In the genomic region with DNA sequence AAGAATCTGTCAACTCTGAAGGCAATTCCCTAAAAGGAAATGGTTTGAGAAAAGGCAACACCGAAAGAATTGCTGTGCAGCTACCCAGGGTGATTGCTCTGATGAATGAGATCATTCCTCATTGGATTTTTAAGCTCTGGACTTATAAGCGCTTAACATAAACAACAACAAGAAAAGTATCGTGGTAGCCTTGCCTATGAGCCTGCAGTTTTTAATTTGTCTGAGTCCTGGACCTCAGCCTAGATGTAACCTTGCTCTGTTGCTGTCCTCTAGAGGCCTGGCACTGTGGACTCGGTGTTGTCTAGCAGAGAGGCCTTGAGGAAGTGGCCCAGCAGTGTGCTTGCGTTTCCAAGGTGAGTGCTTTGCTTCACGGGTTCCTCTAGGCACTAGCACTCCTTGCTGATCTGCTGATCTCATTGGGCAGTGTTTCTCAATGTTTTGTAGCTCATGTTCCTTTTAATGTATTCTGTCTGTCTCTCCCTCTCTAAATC, we compare ENCODE assay signal across 14 cellular contexts. TPM values are rescaled to one million over a fixed set of nuclear protein-coding genes. Genes with fewer than 3 reads are reported as not detected.
DNase-seq lines count a peak whose midpoint lies in the region; ATAC-seq, FAIRE-seq and TF ChIP-seq lines count a peak whose summit lies in the region.
"Had no signal": no experiment of that assay in that cellular context is flagged by ENCODE, and none has a peak within 500 bp of the region (broad histone marks: within the 10 kb centered on the region; RNA-seq: fewer than 3 reads in every experiment).

No MANE protein-coding gene starts in this region.

- no peak for ATAC-seq in RWPE2 (ENCODE audit: low read depth)
- peak in 3 of 4 donors; percentile 54 to 79 (median 58) for ATAC-seq in pancreas
- ATAC-seq in GM21786 (IDR thresholded peaks at IDR 0.05; ENCODE audit: unreplicated experiment) = no peak
- ATAC-seq in HG03039 (IDR thresholded peaks at IDR 0.05; ENCODE audit: unreplicated experiment) = no peak

- FAIRE-seq in pancreas (lab: Jason Lieb, UNC) = no peak

- H3K4me3 ChIP-seq in RWPE2 (ENCODE audit: severe bottlenecking) (no peak overlapping the region), pancreas (no peak overlapping the region)

- intact Hi-C loops in pancreas (cut with DNase I) = no loop called here

- WGBS in pancreas, 2 donors = 45 to 46% methylated on average over 6 of the region's 6 CpGs

- H3K27ac ChIP-seq in RWPE2 (ENCODE audit: poor library complexity, severe bottlenecking) (no peak overlapping the region), pancreas (no peak overlapping the region)

- DNase-seq in GM03348 (ENCODE audit: low spot score) (peak; percentile 20), RWPE2 (ENCODE audit: low spot score) (no peak), fibroblast of gingiva (ENCODE audit: low read depth) (peak; percentile 52), pancreas (no peak), NCI-H446 treated with DMSO at 0.1 percent for 48 hours (lab: John Stamatoyannopoulos, UW) (no peak), NOMO-1 (lab: John Stamatoyannopoulos, UW; ENCODE audit: unreplicated experiment in 2 of 2) (no peak)
- DNase-seq: activated CD4-positive, alpha-beta T cell treated with anti-CD3 and anti-CD28 coated beads, Interleukin-2, amount 10 ng/mL, durations not matched to agents 7 days and 5 days; activated naive CD4-positive, alpha-beta T cell treated with anti-CD3 and anti-CD28 coated beads for 36 hours; DMS79 treated with DMSO at 0.1 percent for 48 hours; immature natural killer cell; NCI-H1694; SHP77 treated with DMSO at 0.1 percent for 48 hours had no signal

- TF ChIP-seq CTCF in RWPE2 (IDR thresholded peaks at IDR 0.05; ENCODE audit: poor library complexity, severe bottlenecking) (peak; percentile 8), pancreas (IDR thresholded peaks at IDR 0.05) (no peak)

- H3K4me1 ChIP-seq in RWPE2 (ENCODE audit: insufficient read depth, poor library complexity, severe bottlenecking) (peaks cover 5% of the 10 kb centered on the region), pancreas (no peaks in the 10 kb centered on the region)

- no peaks in the 10 kb centered on the region for H3K9me3 ChIP-seq in RWPE2 (ENCODE audit: severe bottlenecking)
- no peaks in the 10 kb centered on the region for H3K9me3 ChIP-seq in pancreas

- H3K36me3 ChIP-seq in RWPE2 (ENCODE audit: low read depth) (no peaks in the 10 kb centered on the region), pancreas (no peaks in the 10 kb centered on the region)

- H3K27me3 ChIP-seq in RWPE2 (ENCODE audit: insufficient read depth, poor library complexity, severe bottlenecking) (no peaks in the 10 kb centered on the region), pancreas (no peaks in the 10 kb centered on the region)

RNA-seq across cellular contexts. Expression of gene CCDC81, which starts 20.4 kb away (rescaled TPM):
- total RNA-seq in pancreas = under 1 TPM in 5 of 6 donors, not detected in 1; 0.09 to 0.43 (median 0.28) TPM
- under 1 TPM; 0.76 to 0.77 TPM for polyA plus RNA-seq in pancreas

Comparison
In these comparisons a context has a peak if more than half of its experiments do, and no peak if none do; other contexts are left out.
1. DNase-seq: peak in GM03348 (single experiment) and fibroblast of gingiva (single experiment); none in RWPE2 (single experiment), pancreas (0 of 6), NCI-H446 treated with DMSO at 0.1 percent for 48 hours (single experiment) and NOMO-1 (0 of 2).
2. ATAC-seq: peak in pancreas (3 of 4); none in RWPE2 (single experiment), GM21786 (single experiment) and HG03039 (single experiment).